Comparison of ENCODE assay signal across 27 cellular contexts in the genomic region with DNA sequence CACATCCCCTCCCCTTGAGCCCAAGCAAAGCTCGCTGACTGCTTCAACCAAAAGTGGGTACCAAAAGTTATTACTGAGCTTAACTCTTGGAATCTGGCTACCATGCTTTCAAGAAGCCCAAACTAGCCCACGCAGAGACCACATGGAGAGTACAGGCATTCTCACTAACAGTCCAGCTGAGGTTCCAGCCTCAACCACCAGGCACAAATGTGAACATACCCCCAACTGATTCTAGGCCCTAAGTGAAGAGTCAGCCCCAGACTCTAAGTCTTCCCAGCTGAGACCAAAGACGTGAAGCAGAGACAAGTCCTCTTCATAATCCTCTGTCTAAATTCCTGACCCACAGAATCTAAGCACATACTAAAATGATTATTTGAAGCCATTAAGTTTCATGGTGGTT. TPM values are rescaled to one million over a fixed set of nuclear protein-coding genes. Genes with fewer than 3 reads are reported as not detected.
DNase-seq lines count a peak whose midpoint lies in the region; ATAC-seq and TF ChIP-seq lines count a peak whose summit lies in the region.
"Had no signal": no experiment of that assay in that cellular context is flagged by ENCODE, and none has a peak within 500 bp of the region (broad histone marks: within the 10 kb centered on the region; RNA-seq: fewer than 3 reads in every experiment).

No MANE protein-coding gene starts in this region.

- 89% methylated on average over 3 of the region's 3 CpGs for WGBS in thyroid gland, 2 donors

- no peaks in the 10 kb centered on the region for H3K27me3 Mint-ChIP-seq in type B pancreatic cell
- H3K27me3 Mint-ChIP-seq: T-cell had no signal

- no peak overlapping the region for H2AFZ ChIP-seq in OCI-LY7 (ENCODE audit: low read length)

- no peaks in the 10 kb centered on the region for H3K9me3 Mint-ChIP-seq in type B pancreatic cell
- H3K9me3 Mint-ChIP-seq: activated naive CD8-positive, alpha-beta T cell treated with anti-CD3 and anti-CD28 coated beads, Interleukin-2, amount 10 ng/mL, durations not matched to agents 7 days and 5 days; HFFc6; T-cell had no signal

- no peaks in the 10 kb centered on the region for H3K9me3 ChIP-seq in right atrium auricular region
- no peaks in the 10 kb centered on the region for H3K9me3 ChIP-seq in OCI-LY7 (ENCODE audit: low read length)
- no peaks in the 10 kb centered on the region for H3K9me3 ChIP-seq in thyroid gland
- H3K9me3 ChIP-seq: BE2C, prostate gland, stomach, upper lobe of left lung had no signal

- H3K4me1 ChIP-seq in right atrium auricular region (peaks cover 0 to 18% of the 10 kb centered on the region in 2 donors), OCI-LY7 (ENCODE audit: insufficient read depth, low read length, poor library complexity, severe bottlenecking) (no peaks in the 10 kb centered on the region), thyroid gland (no peaks in the 10 kb centered on the region)
- H3K4me1 ChIP-seq: BE2C, prostate gland had no signal

- no peaks in the 10 kb centered on the region; the same call in 1 of the 2 replicates for H4K20me1 ChIP-seq in OCI-LY7 (ENCODE audit: insufficient read depth, low read length)

- H3K4me3 ChIP-seq in right atrium auricular region (no peak overlapping the region), OCI-LY7 (ENCODE audit: low read depth, low read length, poor library complexity, severe bottlenecking) (no peak overlapping the region), fibroblast of the aortic adventitia (ENCODE audit: low read depth, low read length) (no peak overlapping the region), thyroid gland (replicated peaks in 1 of 3) (no peak overlapping the region)
- H3K4me3 ChIP-seq: prostate gland, stomach, upper lobe of left lung had no signal

- no peak overlapping the region for H3K4me2 ChIP-seq in OCI-LY7 (ENCODE audit: low read length)

- TF ChIP-seq POLR2A in thyroid gland (IDR thresholded peaks at IDR 0.05): no peak

- H3K9me2 ChIP-seq in OCI-LY7 (ENCODE audit: insufficient read depth, low read length): no peaks in the 10 kb centered on the region

- H3K36me3 ChIP-seq in right atrium auricular region (no peaks in the 10 kb centered on the region), OCI-LY7 (ENCODE audit: insufficient read depth, low read length) (no peaks in the 10 kb centered on the region), thyroid gland (no peaks in the 10 kb centered on the region)
- H3K36me3 ChIP-seq: BE2C, prostate gland, upper lobe of left lung had no signal

- no peaks in the 10 kb centered on the region for H3K79me2 ChIP-seq in OCI-LY7 (ENCODE audit: insufficient read depth, low read depth, low read length)

- peak; percentile 5 for ATAC-seq in Right ventricle myocardium superior (ENCODE audit: poor library complexity)
- ATAC-seq: activated CD8-positive, alpha-beta T cell treated with anti-CD3 and anti-CD28 coated beads, Interleukin-2, amount 10 ng/mL, durations not matched to agents 7 days and 5 days; esophagus mucosa; T-cell had no signal

- no peaks in the 10 kb centered on the region for H3K36me3 Mint-ChIP-seq in type B pancreatic cell
- H3K36me3 Mint-ChIP-seq: activated naive CD8-positive, alpha-beta T cell treated with anti-CD3 and anti-CD28 coated beads, Interleukin-2, amount 10 ng/mL, durations not matched to agents 7 days and 5 days; T-cell had no signal

- TF ChIP-seq CTCF in right atrium auricular region (IDR thresholded peaks at IDR 0.05): peak in 1 of 2 donors; percentile 10
- no peak for TF ChIP-seq CTCF in OCI-LY7 (conservative IDR thresholded peaks at IDR 0.05; ENCODE audit: low read length)
- peak; percentile 21 for TF ChIP-seq CTCF in fibroblast of the aortic adventitia (IDR thresholded peaks at IDR 0.05; ENCODE audit: insufficient read depth, low read length)
- TF ChIP-seq CTCF in type B pancreatic cell (conservative IDR thresholded peaks at IDR 0.05): peak; percentile 38
- TF ChIP-seq CTCF in thyroid gland (IDR thresholded peaks at IDR 0.05): no peak
- no peak for TF ChIP-seq CTCF in GM10248 (IDR thresholded peaks at IDR 0.05; ENCODE audit: control extremely low read depth, extremely low read depth, low read depth, missing control alignments)

- BruUV-seq in OCI-LY7 (replicated peaks; lab: Mats Ljungman, UMichigan): no TSS peak

- H3K27ac ChIP-seq in right atrium auricular region: peak overlapping the region in 1 of 2 donors; percentile 29
- H3K27ac ChIP-seq in OCI-LY7 (ENCODE audit: low read depth, low read length, poor library complexity, severe bottlenecking): no peak overlapping the region
- H3K27ac ChIP-seq in thyroid gland: no peak overlapping the region
- H3K27ac ChIP-seq: prostate gland, stomach, upper lobe of left lung had no signal

- POLR2A ChIA-PET in OCI-LY7 (lab: Charles Lee): interaction anchor here (0.5 to 0.7 kb wide), 2 partner anchors 192 to 782 kb away, joined by 3 to 6 read pairs; no protein-coding TSS in a partner anchor
- POLR2A ChIA-PET in GM10248 (lab: Yijun Ruan, JAX): no interaction called here

- no peak overlapping the region for H3K4me3 Mint-ChIP-seq in type B pancreatic cell
- H3K4me3 Mint-ChIP-seq: activated CD8-positive, alpha-beta T cell treated with anti-CD3 and anti-CD28 coated beads, Interleukin-2, amount 10 ng/mL, durations not matched to agents 7 days and 5 days; activated naive CD8-positive, alpha-beta T cell treated with anti-CD3 and anti-CD28 coated beads, Interleukin-2, amount 10 ng/mL, durations not matched to agents 7 days and 5 days; HFFc6; T-cell had no signal

- CTCF ChIA-PET in OCI-LY7 (lab: Charles Lee; ENCODE audit: unreplicated experiment): interaction anchor here (1.8 kb wide), 1 partner anchor 246 kb away, joined by 8 read pairs; no protein-coding TSS in a partner anchor
- CTCF ChIA-PET in GM10248 (lab: Yijun Ruan, JAX): interaction anchor here (0.6 to 5.3 kb wide), 11 partner anchors 8 to 70 kb away, joined by 3 to 66 read pairs (median 11); no protein-coding TSS in a partner anchor

- DNase-seq in Right ventricle myocardium superior (no peak), right atrium auricular region (ENCODE audit: low spot score) (no peak), OCI-LY7 (ENCODE audit: low spot score) (peak; percentile 4), fibroblast of the aortic adventitia (ENCODE audit: low read depth) (no peak), type B pancreatic cell (ENCODE audit: extremely low spot score, unreplicated experiment) (no peak), NCI-H146 (lab: John Stamatoyannopoulos, UW) (no peak), thyroid gland (no peak), GM10248 (ENCODE audit: extremely low spot score) (no peak)
- DNase-seq: activated CD4-positive, alpha-beta T cell treated with anti-CD3 and anti-CD28 coated beads for 1 hour; activated CD8-positive, alpha-beta T cell treated with anti-CD3 and anti-CD28 coated beads, Interleukin-2, amount 10 ng/mL, durations not matched to agents 7 days and 5 days; activated effector memory CD4-positive, alpha-beta T cell treated with anti-CD3 and anti-CD28 coated beads, Interleukin-2, amount 50 U/mL, for 16 hours; activated naive CD8-positive, alpha-beta T cell treated with anti-CD3 and anti-CD28 coated beads, Interleukin-2, amount 10 ng/mL, durations not matched to agents 7 days and 5 days; activated T-cell treated with anti-CD3 and anti-CD28 coated beads for 4 hours; BE2C; COR-L47; effector memory CD4-positive, alpha-beta T cell; EL; HFFc6; KBM-7; MM.1S; NCI-H1436; NCI-H446 treated with DMSO at 0.1 percent for 48 hours; stomach; T-cell had no signal

- H3K4me1 Mint-ChIP-seq in type B pancreatic cell (ENCODE audit: unreplicated experiment): peaks cover 8% of the 10 kb centered on the region
- H3K4me1 Mint-ChIP-seq: activated naive CD8-positive, alpha-beta T cell treated with anti-CD3 and anti-CD28 coated beads, Interleukin-2, amount 10 ng/mL, durations not matched to agents 7 days and 5 days had no signal

- no peaks in the 10 kb centered on the region for H3K27me3 ChIP-seq in right atrium auricular region
- no peaks in the 10 kb centered on the region for H3K27me3 ChIP-seq in thyroid gland
- H3K27me3 ChIP-seq: BE2C, stomach, upper lobe of left lung had no signal

- intact Hi-C loops in Right ventricle myocardium superior (cut with DNase I): loop anchor here (10.0 kb wide), 1 partner anchor 67 kb away; no protein-coding TSS in a partner anchor
- intact Hi-C loops in OCI-LY7 (cut with micrococcal nuclease; ENCODE audit: unreplicated experiment): loop anchor here (5.0 kb wide), 1 partner anchor 39 kb away; the partner anchor contains the start of gene EVI5
- intact Hi-C loops in thyroid gland (cut with DNase I): no loop called here

- no peak overlapping the region for H3K27ac Mint-ChIP-seq in type B pancreatic cell
- H3K27ac Mint-ChIP-seq: activated CD8-positive, alpha-beta T cell treated with anti-CD3 and anti-CD28 coated beads, Interleukin-2, amount 10 ng/mL, durations not matched to agents 7 days and 5 days; activated naive CD8-positive, alpha-beta T cell treated with anti-CD3 and anti-CD28 coated beads, Interleukin-2, amount 10 ng/mL, durations not matched to agents 7 days and 5 days; HFFc6; T-cell had no signal

RNA-seq across cellular contexts. Expression of gene EVI5, which starts 36.8 kb away (rescaled TPM):
- total RNA-seq in Right ventricle myocardium superior (18.9 TPM), right atrium auricular region (10 to 100 TPM; 26.4 to 41.9 TPM), OCI-LY7 (2022) (22.5 and 27.8 TPM in 2 replicates), fibroblast of the aortic adventitia (ENCODE audit: low replicate concordance) (55.3 and 126 TPM in 2 replicates), type B pancreatic cell (ENCODE audit: low replicate concordance) (23.6 and 29.6 TPM in 2 replicates), thyroid gland (10 to 100 TPM; 37.7 to 59.7 (median 41.7) TPM)
- total RNA-seq in OCI-LY7 (2014; rRNA removed; shearing (Covaris generic)): 15.1 and 27.3 TPM in 2 replicates

Comparison
In these comparisons a context has a peak if more than half of its experiments do, and no peak if none do; other contexts are left out.
1. CTCF ChIP-seq: peak in fibroblast of the aortic adventitia (single experiment) and type B pancreatic cell (single experiment); none in OCI-LY7 (single experiment), thyroid gland (0 of 6) and GM10248 (single experiment).